1 cellular context compared by ENCODE assay signal in genomic region chr2:55111230-55111569, GRCh38.
TF ChIP-seq lines count a peak whose summit lies in the region.

No MANE protein-coding gene starts in this region.

TF ChIP-seq in K562, 482 proteins besides CTCF, POLR2A, EP300 and RAD21 (continued from another document and continues in another):
- TF ChIP-seq PATZ1 (CRISPR knock-in tag; IDR thresholded peaks at IDR 0.05; ENCODE audit: borderline replicate concordance), result no peak
- TF ChIP-seq DIDO1 (tag; IDR thresholded peaks at IDR 0.05; ENCODE audit: low read depth), result no peak
- TF ChIP-seq ZNF644 (tag; IDR thresholded peaks at IDR 0.05; ENCODE audit: low read depth), result 0 out of 2 replicates have a peak, but pooled peaks have one; percentile 26
- TF ChIP-seq BRD9 (IDR thresholded peaks at IDR 0.05; ENCODE audit: low read depth, partially characterized antibody), result peak; percentile 59
- no peak for TF ChIP-seq HINFP (tag; conservative IDR thresholded peaks at IDR 0.05; ENCODE audit: low read depth)
- TF ChIP-seq HMGXB4 (CRISPR knock-in tag; IDR thresholded peaks at IDR 0.05), result no peak
- TF ChIP-seq TOE1 (IDR thresholded peaks at IDR 0.05; ENCODE audit: borderline replicate concordance), result no peak
- no peak for TF ChIP-seq TOE1 (CRISPR knock-in tag; IDR thresholded peaks at IDR 0.05; ENCODE audit: borderline replicate concordance, low read depth)
- no peak for TF ChIP-seq GABPB1 (CRISPR knock-in tag; IDR thresholded peaks at IDR 0.05)
- TF ChIP-seq BCL6 (CRISPR knock-in tag; IDR thresholded peaks at IDR 0.05), result no peak
- no peak for TF ChIP-seq SMC3 (conservative IDR thresholded peaks at IDR 0.05; ENCODE audit: insufficient read depth, low read depth, low read length)
- TF ChIP-seq SUPT5H (IDR thresholded peaks at IDR 0.05), result no peak
- no peak for TF ChIP-seq ZNF24 (IDR thresholded peaks at IDR 0.05)
- no peak for TF ChIP-seq NFYB (IDR thresholded peaks at IDR 0.05; ENCODE audit: extremely low read depth, insufficient read length)
- 0 out of 2 replicates have a peak, but pooled peaks have one; percentile 19 for TF ChIP-seq ZBTB40 (IDR thresholded peaks at IDR 0.05)
- no peak for TF ChIP-seq ZBTB40 (CRISPR knock-in tag; IDR thresholded peaks at IDR 0.05)
- no peak for TF ChIP-seq BRF2 (IDR thresholded peaks at IDR 0.05; ENCODE audit: borderline replicate concordance, insufficient read depth, insufficient read length)
- TF ChIP-seq MEIS2 (IDR thresholded peaks at IDR 0.05; ENCODE audit: partially characterized antibody), result peak; percentile 30
- TF ChIP-seq THRB (CRISPR knock-in tag; conservative IDR thresholded peaks at IDR 0.05), result no peak
- TF ChIP-seq FOXJ2 (tag; IDR thresholded peaks at IDR 0.05), result peak; percentile 88
- TF ChIP-seq POLR2H (tag; IDR thresholded peaks at IDR 0.05; ENCODE audit: low read depth), result no peak
- peak; percentile 63 for TF ChIP-seq RFX1 (IDR thresholded peaks at IDR 0.05)
- no peak for TF ChIP-seq PBX2 (CRISPR knock-in tag; IDR thresholded peaks at IDR 0.05; ENCODE audit: low read depth)
- TF ChIP-seq PBX2 (tag; conservative IDR thresholded peaks at IDR 0.05; ENCODE audit: low read depth), result peak; percentile 51
- TF ChIP-seq ILK (tag; IDR thresholded peaks at IDR 0.05; ENCODE audit: borderline replicate concordance, low read depth), result no peak
- no peak for TF ChIP-seq SPI1 (IDR thresholded peaks at IDR 0.05; ENCODE audit: borderline replicate concordance, low read depth, low read length)
- TF ChIP-seq KDM1A (IDR thresholded peaks at IDR 0.05), result peak in 1 of 2 experiments; percentile 52; a peak in 2 of 4 replicates
- no peak for TF ChIP-seq MXD1 (CRISPR knock-in tag; IDR thresholded peaks at IDR 0.05; ENCODE audit: borderline replicate concordance, poor library complexity, severe bottlenecking)
- TF ChIP-seq ZNF224 (CRISPR knock-in tag; IDR thresholded peaks at IDR 0.05), result no peak
- TF ChIP-seq PHB2 (IDR thresholded peaks at IDR 0.05; ENCODE audit: low read depth), result no peak
- no peak for TF ChIP-seq PTTG1 (tag; IDR thresholded peaks at IDR 0.05; ENCODE audit: low read depth)
- no peak for TF ChIP-seq CBX5 (IDR thresholded peaks at IDR 0.05; ENCODE audit: borderline replicate concordance, low read depth)
- TF ChIP-seq ZNF507 (tag; conservative IDR thresholded peaks at IDR 0.05), result no peak
- TF ChIP-seq ZNF76 (CRISPR knock-in tag; IDR thresholded peaks at IDR 0.05; ENCODE audit: borderline replicate concordance), result no peak
- TF ChIP-seq ZNF518B (CRISPR knock-in tag; IDR thresholded peaks at IDR 0.05), result no peak
